Comparison of ENCODE assay signal across 8 cellular contexts in genomic region chr16:71723537-71724319, GRCh38. TPM values are rescaled to one million over a fixed set of nuclear protein-coding genes. Genes with fewer than 3 reads are reported as not detected.
DNase-seq lines count a peak whose midpoint lies in the region; ATAC-seq and FAIRE-seq lines count a peak whose summit lies in the region.

No MANE protein-coding gene starts in this region.

- H3K9me3 ChIP-seq in CD4-positive, alpha-beta memory T cell (ENCODE audit: control insufficient read depth in 1 of 2, low read length in 2 of 2) = no peaks in the 10 kb centered on the region
- H3K9me3 ChIP-seq in mucosa of rectum (ENCODE audit: control insufficient read depth in 2 of 2, low read length in 2 of 2) = no peaks in the 10 kb centered on the region

- intact Hi-C loops in CD4-positive, alpha-beta memory T cell (cut with micrococcal nuclease) = loop anchor here (1.0 to 10.0 kb wide), 4 partner anchors 85 to 371 kb away; partner anchors contain the start of genes AP1G1, DHODH, DHX38 and TXNL4B

- H3K4me1 Mint-ChIP-seq in CD4-positive, alpha-beta memory T cell = peaks cover 7 to 20% (median 12%) of the 10 kb centered on the region in 4 donors

- H3K9me3 Mint-ChIP-seq in CD4-positive, alpha-beta memory T cell = no peaks in the 10 kb centered on the region

- no peaks in the 10 kb centered on the region for H3K27me3 ChIP-seq in CD4-positive, alpha-beta memory T cell (ENCODE audit: insufficient read depth, low read length)
- H3K27me3 ChIP-seq in mucosa of rectum (ENCODE audit: control insufficient read depth in 2 of 2, insufficient read depth in 2 of 2, low read length in 2 of 2) = no peaks in the 10 kb centered on the region

- H3K4me3 ChIP-seq in CD4-positive, alpha-beta memory T cell (ENCODE audit: low read length in 2 of 2) = peak overlapping the region; percentile 45 to 54
- H3K4me3 ChIP-seq in mucosa of rectum (ENCODE audit: low read length in 2 of 2) = peak overlapping the region; percentile 82 to 88

- H3K36me3 ChIP-seq in CD4-positive, alpha-beta memory T cell (ENCODE audit: insufficient read depth, low read length) = no peaks in the 10 kb centered on the region
- peaks cover 0 to 2% of the 10 kb centered on the region in 2 donors for H3K36me3 ChIP-seq in mucosa of rectum (ENCODE audit: control insufficient read depth in 2 of 2, insufficient read depth in 2 of 2, low read length in 2 of 2)

- peak overlapping the region; percentile 38 to 75 for H3K9ac ChIP-seq in mucosa of rectum (ENCODE audit: low read depth in 1 of 2, low read length in 2 of 2)

- POLR2A ChIA-PET in CD4-positive, alpha-beta memory T cell (lab: Charles Lee; ENCODE audit: partially characterized antibody) = interaction anchor here (1.3 to 2.0 kb wide), 2 partner anchors 85 to 370 kb away, joined by 4 to 10 read pairs; partner anchors contain the start of genes AP1G1, DHX38 and TXNL4B

- CTCF ChIA-PET in CD4-positive, alpha-beta memory T cell (lab: Charles Lee; ENCODE audit: partially characterized antibody) = interaction anchor here (1.0 to 1.4 kb wide), 2 partner anchors 159 to 238 kb away, joined by 3 to 5 read pairs; no protein-coding TSS in a partner anchor

- H3K4me3 Mint-ChIP-seq in CD4-positive, alpha-beta memory T cell = peak overlapping the region; percentile 81 to 90 (median 88)

- peak overlapping the region; percentile 83 for H3K27ac ChIP-seq in CD4-positive, alpha-beta memory T cell (ENCODE audit: low read depth, low read length)
- H3K27ac ChIP-seq in epithelial cell of prostate (peak overlapping the region; percentile 60), mucosa of rectum (ENCODE audit: low read depth in 2 of 2, low read length in 2 of 2) (peak overlapping the region; percentile 84 to 89)

- ATAC-seq in HG03442 (IDR thresholded peaks at IDR 0.05; ENCODE audit: unreplicated experiment) = peak; percentile 61

- H3K4me1 ChIP-seq in CD4-positive, alpha-beta memory T cell (ENCODE audit: insufficient read depth, low read length) = peaks cover 14% of the 10 kb centered on the region
- H3K4me1 ChIP-seq in mucosa of rectum (ENCODE audit: control insufficient read depth in 2 of 2, insufficient read depth in 2 of 2, low read length in 2 of 2) = peaks cover 24 to 29% of the 10 kb centered on the region in 2 donors

- H3K27ac Mint-ChIP-seq in CD4-positive, alpha-beta memory T cell = peak overlapping the region; percentile 76 to 96 (median 89)

- peaks cover 1 to 6% of the 10 kb centered on the region in 2 donors for H3K36me3 Mint-ChIP-seq in CD4-positive, alpha-beta memory T cell

- FAIRE-seq in GM19239 (lab: Jason Lieb, UNC) = no peak

- peak; percentile 87 to 91 (median 88) for DNase-seq in CD4-positive, alpha-beta memory T cell
- DNase-seq in GM19239 (ENCODE audit: insufficient read length, low spot score) = peak; percentile 85
- peak; percentile 48 for DNase-seq in NOMO-1 treated with dmso at 0.1 percent for 144 hours (lab: John Stamatoyannopoulos, UW; ENCODE audit: unreplicated experiment)
- DNase-seq in activated T-cell treated with anti-CD3 and anti-CD28 coated beads for 1 hour (ENCODE audit: low read depth) = peak; percentile 68
- DNase-seq in epithelial cell of prostate (ENCODE audit: low read depth, low spot score) = no peak
- peak; percentile 38 to 61 for DNase-seq in stimulated activated CD8-positive, alpha-beta memory T cell treated with anti-CD3 and anti-CD28 coated beads, Interleukin-4, amount 100 ng/mL, for 4 hours (ENCODE audit: low read depth in 2 of 2, low spot score in 1 of 2)

- peaks cover 0 to 1% of the 10 kb centered on the region in 2 donors for H3K27me3 Mint-ChIP-seq in CD4-positive, alpha-beta memory T cell

RNA-seq across cellular contexts. Expression of gene PHLPP2, which starts 0.8 kb away (rescaled TPM):
- total RNA-seq in CD4-positive, alpha-beta memory T cell = 10 to 100 TPM in 1 of 2 experiments, 1 to 10 TPM in 1; 9.8 to 10.5 TPM
- polyA plus RNA-seq in CD4-positive, alpha-beta memory T cell = 1 to 10 TPM; 1.3 to 2.5 TPM
